Comparison of ENCODE assay signal across 1 cellular context in the genomic region with DNA sequence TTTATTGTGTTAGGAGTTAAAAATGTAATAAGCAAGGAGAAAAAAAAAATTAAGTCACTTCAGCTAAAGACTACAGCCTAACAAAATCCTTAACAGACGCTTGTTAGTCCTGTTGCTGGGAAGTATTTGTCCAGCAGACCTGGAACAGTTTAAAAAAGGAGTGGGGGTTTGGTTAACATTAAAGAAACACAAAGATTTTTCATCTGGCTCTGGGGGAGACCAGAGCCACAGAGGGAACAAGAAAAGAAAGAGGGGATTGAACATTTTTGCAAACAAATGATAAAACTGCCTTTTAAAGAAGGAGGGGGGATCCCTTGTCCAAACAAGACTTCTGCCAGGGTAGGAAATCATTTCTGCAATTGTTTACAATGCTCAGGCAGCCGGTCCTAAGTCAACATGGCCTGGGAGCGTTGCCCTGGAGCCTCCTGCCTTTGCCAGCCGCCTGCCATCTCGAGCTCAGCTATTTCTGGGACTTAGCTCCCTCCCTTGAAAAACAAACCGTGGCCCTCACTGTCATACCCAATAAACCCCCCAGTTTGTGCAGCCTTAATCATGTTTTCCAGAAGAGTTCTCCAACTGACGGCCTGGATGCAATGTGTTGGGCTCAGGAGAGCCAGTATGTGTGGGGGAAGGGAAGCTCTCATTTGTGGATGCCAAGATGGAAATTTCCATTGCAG.
TF ChIP-seq lines count a peak whose summit lies in the region.

No MANE protein-coding gene starts in this region.

TF ChIP-seq in HepG2, 621 proteins besides CTCF, POLR2A, EP300 and RAD21 (continued from another document and continues in another):
- TF ChIP-seq CBFB (CRISPR knock-in tag; IDR thresholded peaks at IDR 0.05) (peak; percentile 45; the same call in 1 of the 2 replicates), FLYWCH1 (CRISPR knock-in tag; IDR thresholded peaks at IDR 0.05) (no peak), ASH2L (IDR thresholded peaks at IDR 0.05; ENCODE audit: insufficient read length, low read depth, low read length) (peak; percentile 78), KMT2B (CRISPR knock-in tag; IDR thresholded peaks at IDR 0.05) (peak; percentile 29), ZMYM2 (CRISPR knock-in tag; IDR thresholded peaks at IDR 0.05) (peak; percentile 76; the same call in 1 of the 2 replicates), ZNF30 (CRISPR knock-in tag; IDR thresholded peaks at IDR 0.05) (no peak), ZFP1 (CRISPR knock-in tag; IDR thresholded peaks at IDR 0.05) (no peak; the same call in 1 of the 2 replicates), ZNF263 (CRISPR knock-in tag; IDR thresholded peaks at IDR 0.05) (peak; percentile 60; the same call in 1 of the 2 replicates), ZFYVE20 (CRISPR knock-in tag; IDR thresholded peaks at IDR 0.05; ENCODE audit: borderline replicate concordance, low read depth) (no peak), RXRA (CRISPR knock-in tag; IDR thresholded peaks at IDR 0.05) (peak; percentile 95), SAP130 (CRISPR knock-in tag; IDR thresholded peaks at IDR 0.05; ENCODE audit: low read depth) (peak; percentile 76), ZFP36 (IDR thresholded peaks at IDR 0.05; ENCODE audit: borderline replicate concordance, low read depth, low read length, partially characterized antibody) (no peak), HMG20A (CRISPR knock-in tag; IDR thresholded peaks at IDR 0.05; ENCODE audit: borderline replicate concordance) (peak; percentile 92), KDM1A (CRISPR knock-in tag; IDR thresholded peaks at IDR 0.05) (no peak), HNRNPLL (IDR thresholded peaks at IDR 0.05; ENCODE audit: low read depth, low read length, poor library complexity, severe bottlenecking) (no peak), ISL2 (CRISPR knock-in tag; IDR thresholded peaks at IDR 0.05) (peak; percentile 99), PCBP1 (IDR thresholded peaks at IDR 0.05; ENCODE audit: borderline replicate concordance, low read depth, low read length) (no peak), ZNF878 (CRISPR knock-in tag; IDR thresholded peaks at IDR 0.05) (peak; percentile 78; the same call in 1 of the 2 replicates), ZNF552 (CRISPR knock-in tag; IDR thresholded peaks at IDR 0.05; ENCODE audit: borderline replicate concordance) (0 out of 2 replicates have a peak, but pooled peaks have one; percentile 58), THAP11 (CRISPR knock-in tag; IDR thresholded peaks at IDR 0.05) (peak; percentile 64; the same call in 1 of the 2 replicates), TAF1 (CRISPR knock-in tag; IDR thresholded peaks at IDR 0.05) (peak; percentile 37; the same call in 1 of the 2 replicates), SAFB2 (CRISPR knock-in tag; IDR thresholded peaks at IDR 0.05; ENCODE audit: borderline replicate concordance, low read depth) (peak; percentile 78; the same call in 1 of the 2 replicates), TGIF2 (CRISPR knock-in tag; IDR thresholded peaks at IDR 0.05) (peak; percentile 64; the same call in 1 of the 2 replicates), ZNF138 (CRISPR knock-in tag; IDR thresholded peaks at IDR 0.05; ENCODE audit: low read depth) (no peak), RCOR2 (CRISPR knock-in tag; IDR thresholded peaks at IDR 0.05) (peak; percentile 53; the same call in 1 of the 2 replicates), ARNT2 (CRISPR knock-in tag; IDR thresholded peaks at IDR 0.05; ENCODE audit: low read depth) (peak; percentile 63; the same call in 1 of the 2 replicates), ZBTB7A (CRISPR knock-in tag; IDR thresholded peaks at IDR 0.05) (peak; percentile 79), NCOA2 (CRISPR knock-in tag; IDR thresholded peaks at IDR 0.05) (peak; percentile 96), SMAD3 (CRISPR knock-in tag; IDR thresholded peaks at IDR 0.05) (peak; percentile 79; the same call in 1 of the 2 replicates), CREM (IDR thresholded peaks at IDR 0.05) (peak; percentile 91), CREM (CRISPR knock-in tag; IDR thresholded peaks at IDR 0.05) (no peak), NFRKB (IDR thresholded peaks at IDR 0.05) (no peak)
- TF ChIP-seq, protein P1, sequence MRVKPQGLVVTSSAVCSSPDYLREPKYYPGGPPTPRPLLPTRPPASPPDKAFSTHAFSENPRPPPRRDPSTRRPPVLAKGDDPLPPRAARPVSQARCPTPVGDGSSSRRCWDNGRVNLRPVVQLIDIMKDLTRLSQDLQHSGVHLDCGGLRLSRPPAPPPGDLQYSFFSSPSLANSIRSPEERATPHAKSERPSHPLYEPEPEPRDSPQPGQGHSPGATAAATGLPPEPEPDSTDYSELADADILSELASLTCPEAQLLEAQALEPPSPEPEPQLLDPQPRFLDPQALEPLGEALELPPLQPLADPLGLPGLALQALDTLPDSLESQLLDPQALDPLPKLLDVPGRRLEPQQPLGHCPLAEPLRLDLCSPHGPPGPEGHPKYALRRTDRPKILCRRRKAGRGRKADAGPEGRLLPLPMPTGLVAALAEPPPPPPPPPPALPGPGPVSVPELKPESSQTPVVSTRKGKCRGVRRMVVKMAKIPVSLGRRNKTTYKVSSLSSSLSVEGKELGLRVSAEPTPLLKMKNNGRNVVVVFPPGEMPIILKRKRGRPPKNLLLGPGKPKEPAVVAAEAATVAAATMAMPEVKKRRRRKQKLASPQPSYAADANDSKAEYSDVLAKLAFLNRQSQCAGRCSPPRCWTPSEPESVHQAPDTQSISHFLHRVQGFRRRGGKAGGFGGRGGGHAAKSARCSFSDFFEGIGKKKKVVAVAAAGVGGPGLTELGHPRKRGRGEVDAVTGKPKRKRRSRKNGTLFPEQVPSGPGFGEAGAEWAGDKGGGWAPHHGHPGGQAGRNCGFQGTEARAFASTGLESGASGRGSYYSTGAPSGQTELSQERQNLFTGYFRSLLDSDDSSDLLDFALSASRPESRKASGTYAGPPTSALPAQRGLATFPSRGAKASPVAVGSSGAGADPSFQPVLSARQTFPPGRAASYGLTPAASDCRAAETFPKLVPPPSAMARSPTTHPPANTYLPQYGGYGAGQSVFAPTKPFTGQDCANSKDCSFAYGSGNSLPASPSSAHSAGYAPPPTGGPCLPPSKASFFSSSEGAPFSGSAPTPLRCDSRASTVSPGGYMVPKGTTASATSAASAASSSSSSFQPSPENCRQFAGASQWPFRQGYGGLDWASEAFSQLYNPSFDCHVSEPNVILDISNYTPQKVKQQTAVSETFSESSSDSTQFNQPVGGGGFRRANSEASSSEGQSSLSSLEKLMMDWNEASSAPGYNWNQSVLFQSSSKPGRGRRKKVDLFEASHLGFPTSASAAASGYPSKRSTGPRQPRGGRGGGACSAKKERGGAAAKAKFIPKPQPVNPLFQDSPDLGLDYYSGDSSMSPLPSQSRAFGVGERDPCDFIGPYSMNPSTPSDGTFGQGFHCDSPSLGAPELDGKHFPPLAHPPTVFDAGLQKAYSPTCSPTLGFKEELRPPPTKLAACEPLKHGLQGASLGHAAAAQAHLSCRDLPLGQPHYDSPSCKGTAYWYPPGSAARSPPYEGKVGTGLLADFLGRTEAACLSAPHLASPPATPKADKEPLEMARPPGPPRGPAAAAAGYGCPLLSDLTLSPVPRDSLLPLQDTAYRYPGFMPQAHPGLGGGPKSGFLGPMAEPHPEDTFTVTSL (CRISPR knock-in tag; IDR thresholded peaks at IDR 0.05; ENCODE audit: borderline replicate concordance): peak; percentile 95
- TF ChIP-seq, protein P2, sequence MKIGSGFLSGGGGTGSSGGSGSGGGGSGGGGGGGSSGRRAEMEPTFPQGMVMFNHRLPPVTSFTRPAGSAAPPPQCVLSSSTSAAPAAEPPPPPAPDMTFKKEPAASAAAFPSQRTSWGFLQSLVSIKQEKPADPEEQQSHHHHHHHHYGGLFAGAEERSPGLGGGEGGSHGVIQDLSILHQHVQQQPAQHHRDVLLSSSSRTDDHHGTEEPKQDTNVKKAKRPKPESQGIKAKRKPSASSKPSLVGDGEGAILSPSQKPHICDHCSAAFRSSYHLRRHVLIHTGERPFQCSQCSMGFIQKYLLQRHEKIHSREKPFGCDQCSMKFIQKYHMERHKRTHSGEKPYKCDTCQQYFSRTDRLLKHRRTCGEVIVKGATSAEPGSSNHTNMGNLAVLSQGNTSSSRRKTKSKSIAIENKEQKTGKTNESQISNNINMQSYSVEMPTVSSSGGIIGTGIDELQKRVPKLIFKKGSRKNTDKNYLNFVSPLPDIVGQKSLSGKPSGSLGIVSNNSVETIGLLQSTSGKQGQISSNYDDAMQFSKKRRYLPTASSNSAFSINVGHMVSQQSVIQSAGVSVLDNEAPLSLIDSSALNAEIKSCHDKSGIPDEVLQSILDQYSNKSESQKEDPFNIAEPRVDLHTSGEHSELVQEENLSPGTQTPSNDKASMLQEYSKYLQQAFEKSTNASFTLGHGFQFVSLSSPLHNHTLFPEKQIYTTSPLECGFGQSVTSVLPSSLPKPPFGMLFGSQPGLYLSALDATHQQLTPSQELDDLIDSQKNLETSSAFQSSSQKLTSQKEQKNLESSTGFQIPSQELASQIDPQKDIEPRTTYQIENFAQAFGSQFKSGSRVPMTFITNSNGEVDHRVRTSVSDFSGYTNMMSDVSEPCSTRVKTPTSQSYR (CRISPR knock-in tag; IDR thresholded peaks at IDR 0.05; ENCODE audit: borderline replicate concordance): peak; percentile 95
- TF ChIP-seq, protein P3, sequence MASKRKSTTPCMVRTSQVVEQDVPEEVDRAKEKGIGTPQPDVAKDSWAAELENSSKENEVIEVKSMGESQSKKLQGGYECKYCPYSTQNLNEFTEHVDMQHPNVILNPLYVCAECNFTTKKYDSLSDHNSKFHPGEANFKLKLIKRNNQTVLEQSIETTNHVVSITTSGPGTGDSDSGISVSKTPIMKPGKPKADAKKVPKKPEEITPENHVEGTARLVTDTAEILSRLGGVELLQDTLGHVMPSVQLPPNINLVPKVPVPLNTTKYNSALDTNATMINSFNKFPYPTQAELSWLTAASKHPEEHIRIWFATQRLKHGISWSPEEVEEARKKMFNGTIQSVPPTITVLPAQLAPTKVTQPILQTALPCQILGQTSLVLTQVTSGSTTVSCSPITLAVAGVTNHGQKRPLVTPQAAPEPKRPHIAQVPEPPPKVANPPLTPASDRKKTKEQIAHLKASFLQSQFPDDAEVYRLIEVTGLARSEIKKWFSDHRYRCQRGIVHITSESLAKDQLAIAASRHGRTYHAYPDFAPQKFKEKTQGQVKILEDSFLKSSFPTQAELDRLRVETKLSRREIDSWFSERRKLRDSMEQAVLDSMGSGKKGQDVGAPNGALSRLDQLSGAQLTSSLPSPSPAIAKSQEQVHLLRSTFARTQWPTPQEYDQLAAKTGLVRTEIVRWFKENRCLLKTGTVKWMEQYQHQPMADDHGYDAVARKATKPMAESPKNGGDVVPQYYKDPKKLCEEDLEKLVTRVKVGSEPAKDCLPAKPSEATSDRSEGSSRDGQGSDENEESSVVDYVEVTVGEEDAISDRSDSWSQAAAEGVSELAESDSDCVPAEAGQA (IDR thresholded peaks at IDR 0.05; ENCODE audit: low read depth): 0 out of 2 replicates have a peak, but pooled peaks have one; percentile 57
- TF ChIP-seq, protein P3 (CRISPR knock-in tag; IDR thresholded peaks at IDR 0.05; ENCODE audit: borderline replicate concordance): no peak
- TF ChIP-seq, protein P4, sequence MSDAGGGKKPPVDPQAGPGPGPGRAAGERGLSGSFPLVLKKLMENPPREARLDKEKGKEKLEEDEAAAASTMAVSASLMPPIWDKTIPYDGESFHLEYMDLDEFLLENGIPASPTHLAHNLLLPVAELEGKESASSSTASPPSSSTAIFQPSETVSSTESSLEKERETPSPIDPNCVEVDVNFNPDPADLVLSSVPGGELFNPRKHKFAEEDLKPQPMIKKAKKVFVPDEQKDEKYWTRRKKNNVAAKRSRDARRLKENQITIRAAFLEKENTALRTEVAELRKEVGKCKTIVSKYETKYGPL (CRISPR knock-in tag; IDR thresholded peaks at IDR 0.05): no peak
- TF ChIP-seq, protein P5, sequence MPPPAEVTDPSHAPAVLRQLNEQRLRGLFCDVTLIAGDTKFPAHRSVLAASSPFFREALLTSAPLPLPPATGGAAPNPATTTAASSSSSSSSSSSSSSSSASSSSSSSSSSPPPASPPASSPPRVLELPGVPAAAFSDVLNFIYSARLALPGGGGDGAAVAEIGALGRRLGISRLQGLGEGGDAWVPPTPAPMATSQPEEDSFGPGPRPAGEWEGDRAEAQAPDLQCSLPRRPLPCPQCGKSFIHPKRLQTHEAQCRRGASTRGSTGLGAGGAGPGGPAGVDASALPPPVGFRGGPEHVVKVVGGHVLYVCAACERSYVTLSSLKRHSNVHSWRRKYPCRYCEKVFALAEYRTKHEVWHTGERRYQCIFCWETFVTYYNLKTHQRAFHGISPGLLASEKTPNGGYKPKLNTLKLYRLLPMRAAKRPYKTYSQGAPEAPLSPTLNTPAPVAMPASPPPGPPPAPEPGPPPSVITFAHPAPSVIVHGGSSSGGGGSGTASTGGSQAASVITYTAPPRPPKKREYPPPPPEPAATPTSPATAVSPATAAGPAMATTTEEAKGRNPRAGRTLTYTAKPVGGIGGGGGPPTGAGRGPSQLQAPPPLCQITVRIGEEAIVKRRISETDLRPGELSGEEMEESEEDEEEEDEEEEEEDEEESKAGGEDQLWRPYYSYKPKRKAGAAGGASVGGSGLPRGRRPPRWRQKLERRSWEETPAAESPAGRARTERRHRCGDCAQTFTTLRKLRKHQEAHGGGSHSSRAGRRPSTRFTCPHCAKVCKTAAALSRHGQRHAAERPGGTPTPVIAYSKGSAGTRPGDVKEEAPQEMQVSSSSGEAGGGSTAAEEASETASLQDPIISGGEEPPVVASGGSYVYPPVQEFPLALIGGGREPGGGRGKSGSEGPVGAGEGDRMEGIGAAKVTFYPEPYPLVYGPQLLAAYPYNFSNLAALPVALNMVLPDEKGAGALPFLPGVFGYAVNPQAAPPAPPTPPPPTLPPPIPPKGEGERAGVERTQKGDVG (CRISPR knock-in tag; IDR thresholded peaks at IDR 0.05; ENCODE audit: borderline replicate concordance): peak; percentile 87; the same call in 1 of the 2 replicates
- TF ChIP-seq, protein P6, sequence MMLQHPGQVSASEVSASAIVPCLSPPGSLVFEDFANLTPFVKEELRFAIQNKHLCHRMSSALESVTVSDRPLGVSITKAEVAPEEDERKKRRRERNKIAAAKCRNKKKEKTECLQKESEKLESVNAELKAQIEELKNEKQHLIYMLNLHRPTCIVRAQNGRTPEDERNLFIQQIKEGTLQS (CRISPR knock-in tag; IDR thresholded peaks at IDR 0.05): no peak
- TF ChIP-seq, protein P7, sequence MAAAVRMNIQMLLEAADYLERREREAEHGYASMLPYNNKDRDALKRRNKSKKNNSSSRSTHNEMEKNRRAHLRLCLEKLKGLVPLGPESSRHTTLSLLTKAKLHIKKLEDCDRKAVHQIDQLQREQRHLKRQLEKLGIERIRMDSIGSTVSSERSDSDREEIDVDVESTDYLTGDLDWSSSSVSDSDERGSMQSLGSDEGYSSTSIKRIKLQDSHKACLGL (CRISPR knock-in tag; IDR thresholded peaks at IDR 0.05): no peak
